1 cellular context compared by ENCODE assay signal in genomic region chr2:75516378-75517122, GRCh38.
A peak's percentile ranks its signal among the peaks of the same experiment; 100 is the strongest.
TF ChIP-seq lines count a peak whose summit lies in the region.

No MANE protein-coding gene starts in this region.

TF ChIP-seq in HepG2, 621 proteins besides CTCF, POLR2A, EP300 and RAD21 (continues in another document):
- TF ChIP-seq ATF2 (CRISPR knock-in tag; IDR thresholded peaks at IDR 0.05): peak; percentile 94; the same call in 1 of the 2 replicates
- no peak for TF ChIP-seq ZNF75D (CRISPR knock-in tag; IDR thresholded peaks at IDR 0.05; ENCODE audit: borderline replicate concordance)
- TF ChIP-seq MXI1 (IDR thresholded peaks at IDR 0.05; ENCODE audit: borderline replicate concordance, low read depth, low read length): peak; percentile 76; the same call in 1 of the 3 replicates
- TF ChIP-seq KAT2B (IDR thresholded peaks at IDR 0.05; ENCODE audit: borderline replicate concordance, low read depth, low read length): no peak
- peak; percentile 96 for TF ChIP-seq FOXA1 (IDR thresholded peaks at IDR 0.05)
- peak; percentile 99 for TF ChIP-seq FOXA1 (CRISPR knock-in tag; IDR thresholded peaks at IDR 0.05)
- TF ChIP-seq ZNF513 (CRISPR knock-in tag; conservative IDR thresholded peaks at IDR 0.05): no peak
- TF ChIP-seq ZFX (CRISPR knock-in tag; IDR thresholded peaks at IDR 0.05; ENCODE audit: low read depth): peak; percentile 63
- 0 out of 2 replicates have a peak, but pooled peaks have one; percentile 2 for TF ChIP-seq ZFP82 (CRISPR knock-in tag; IDR thresholded peaks at IDR 0.05; ENCODE audit: borderline replicate concordance)
- TF ChIP-seq DNMT1 (CRISPR knock-in tag; IDR thresholded peaks at IDR 0.05): no peak
- TF ChIP-seq ATF4 (CRISPR knock-in tag; IDR thresholded peaks at IDR 0.05): peak in 1 of 2 experiments; percentile 72; a peak in 2 of 4 replicates
- TF ChIP-seq PATZ1 (CRISPR knock-in tag; IDR thresholded peaks at IDR 0.05): peak; percentile 86
- TF ChIP-seq ZMAT3 (CRISPR knock-in tag; conservative IDR thresholded peaks at IDR 0.05): peak; percentile 87
- TF ChIP-seq ATF6 (CRISPR knock-in tag; conservative IDR thresholded peaks at IDR 0.05): peak; percentile 49; the same call in 1 of the 2 replicates
- no peak for TF ChIP-seq MTF2 (CRISPR knock-in tag; IDR thresholded peaks at IDR 0.05; ENCODE audit: borderline replicate concordance)
- TF ChIP-seq MIXL1 (CRISPR knock-in tag; IDR thresholded peaks at IDR 0.05): peak; percentile 98
- peak; percentile 62 for TF ChIP-seq ZHX2 (IDR thresholded peaks at IDR 0.05; ENCODE audit: low read depth)
- no peak; the same call in 1 of the 2 replicates for TF ChIP-seq ZHX2 (CRISPR knock-in tag; IDR thresholded peaks at IDR 0.05; ENCODE audit: borderline replicate concordance)
- TF ChIP-seq ZNF24 (IDR thresholded peaks at IDR 0.05): no peak
- peak; percentile 47; the same call in 1 of the 2 replicates for TF ChIP-seq ZNF629 (CRISPR knock-in tag; conservative IDR thresholded peaks at IDR 0.05)
- TF ChIP-seq ZNF577 (CRISPR knock-in tag; IDR thresholded peaks at IDR 0.05; ENCODE audit: borderline replicate concordance, low read depth): 0 out of 2 replicates have a peak, but pooled peaks have one; percentile 15
- TF ChIP-seq ZBTB38 (CRISPR knock-in tag; IDR thresholded peaks at IDR 0.05): peak; percentile 70
- TF ChIP-seq YEATS4 (CRISPR knock-in tag; IDR thresholded peaks at IDR 0.05; ENCODE audit: borderline replicate concordance): peak; percentile 85; the same call in 1 of the 2 replicates
- TF ChIP-seq NCOA2 (CRISPR knock-in tag; IDR thresholded peaks at IDR 0.05): peak; percentile 99
- peak; percentile 86 for TF ChIP-seq ASH2L (IDR thresholded peaks at IDR 0.05; ENCODE audit: insufficient read length, low read depth, low read length)
- TF ChIP-seq ZNF704 (CRISPR knock-in tag; IDR thresholded peaks at IDR 0.05; ENCODE audit: borderline replicate concordance): 0 out of 2 replicates have a peak, but pooled peaks have one; percentile 57
- TF ChIP-seq ZNF574 (CRISPR knock-in tag; IDR thresholded peaks at IDR 0.05): peak; percentile 84
- peak; percentile 76 for TF ChIP-seq TFDP2 (CRISPR knock-in tag; IDR thresholded peaks at IDR 0.05)
- TF ChIP-seq ARID5B (CRISPR knock-in tag; IDR thresholded peaks at IDR 0.05): peak; percentile 100
- TF ChIP-seq ZNF549 (CRISPR knock-in tag; IDR thresholded peaks at IDR 0.05): no peak
